Comparison of ENCODE assay signal across 8 cellular contexts in genomic region chr11:6233984-6234313, GRCh38. TPM values are rescaled to one million over a fixed set of nuclear protein-coding genes. Genes with fewer than 3 reads are reported as not detected.
DNase-seq lines count a peak whose midpoint lies in the region; ATAC-seq and TF ChIP-seq lines count a peak whose summit lies in the region.

No MANE protein-coding gene starts in this region.

- H3K27ac ChIP-seq in ascending aorta (peak overlapping the region; percentile 66 to 74), lower lobe of right lung (peak overlapping the region; percentile 84), aorta (ENCODE audit: low read depth in 1 of 2, low read length in 2 of 2) (peak overlapping the region in 1 of 2 donors; percentile 50)

- peak; percentile 0 for ATAC-seq in HG03066 (IDR thresholded peaks at IDR 0.05; ENCODE audit: low read depth, unreplicated experiment)
- peak; percentile 0 to 2 for ATAC-seq in lower lobe of right lung
- ATAC-seq in aorta (ENCODE audit: low FRiP score): no peak
- ATAC-seq in left lobe of liver: no peak

- no peaks in the 10 kb centered on the region for H3K9me3 ChIP-seq in BE2C
- no peaks in the 10 kb centered on the region for H3K9me3 ChIP-seq in ascending aorta
- H3K9me3 ChIP-seq in lower lobe of right lung: no peaks in the 10 kb centered on the region
- no peaks in the 10 kb centered on the region for H3K9me3 ChIP-seq in aorta (ENCODE audit: control insufficient read depth, low read length)

- TF ChIP-seq CTCF in BE2C (IDR thresholded peaks at IDR 0.05; ENCODE audit: low read depth, low read length): no peak
- TF ChIP-seq CTCF in ascending aorta (IDR thresholded peaks at IDR 0.05): no peak
- no peak for TF ChIP-seq CTCF in lower lobe of right lung (IDR thresholded peaks at IDR 0.05)

- peak overlapping the region; percentile 86 for H3K4me3 ChIP-seq in BE2C (ENCODE audit: low read depth, low read length)
- H3K4me3 ChIP-seq in ascending aorta: peak overlapping the region; percentile 52 to 79
- peak overlapping the region; percentile 82 for H3K4me3 ChIP-seq in lower lobe of right lung
- H3K4me3 ChIP-seq in aorta (ENCODE audit: low read length in 2 of 2): peak overlapping the region; percentile 55 to 80

- intact Hi-C loops in ascending aorta (cut with DNase I) (loop anchor here (1.0 to 10.0 kb wide), 6 partner anchors 85 to 1281 kb away; partner anchors contain the start of genes ARFIP2, PPFIBP2, SMPD1 and TIMM10B), lower lobe of right lung (cut with DNase I) (no loop called here), aorta (cut with DNase I) (no loop called here)

- no peaks in the 10 kb centered on the region for H3K4me1 ChIP-seq in BE2C
- H3K4me1 ChIP-seq in ascending aorta: peaks cover 0 to 12% of the 10 kb centered on the region in 2 donors
- H3K4me1 ChIP-seq in lower lobe of right lung: peaks cover 26% of the 10 kb centered on the region
- H3K4me1 ChIP-seq in aorta (ENCODE audit: control insufficient read depth in 1 of 2, insufficient read depth in 2 of 2, low read length in 2 of 2): no peaks in the 10 kb centered on the region

- WGBS in aorta, 2 donors: 0 to 1% methylated on average over 9 of the region's 9 CpGs

- H3K27me3 ChIP-seq in BE2C: no peaks in the 10 kb centered on the region
- no peaks in the 10 kb centered on the region for H3K27me3 ChIP-seq in ascending aorta
- no peaks in the 10 kb centered on the region for H3K27me3 ChIP-seq in lower lobe of right lung (ENCODE audit: low read depth)
- no peaks in the 10 kb centered on the region for H3K27me3 ChIP-seq in aorta (ENCODE audit: control insufficient read depth in 1 of 2, insufficient read depth in 2 of 2, low read length in 1 of 2)

- H3K36me3 ChIP-seq in BE2C (no peaks in the 10 kb centered on the region), ascending aorta (no peaks in the 10 kb centered on the region), lower lobe of right lung (no peaks in the 10 kb centered on the region), aorta (ENCODE audit: control insufficient read depth in 1 of 2, insufficient read depth in 2 of 2, low read length in 1 of 2) (peaks cover 0 to 5% of the 10 kb centered on the region in 2 donors)

- no peak for DNase-seq in BE2C
- no peak for DNase-seq in ascending aorta (ENCODE audit: low spot score in 2 of 2)
- no peak for DNase-seq in lower lobe of right lung
- DNase-seq in aorta: peak in 1 of 2 donors; percentile 72
- no peak for DNase-seq in activated effector memory CD4-positive, alpha-beta T cell treated with anti-CD3 and anti-CD28 coated beads, Interleukin-2, amount 50 U/mL, for 16 hours
- DNase-seq in left lobe of liver (ENCODE audit: low spot score): no peak
- DNase-seq in kidney glomerular epithelial cell (lab: John Stamatoyannopoulos, UW): no peak

RNA-seq across cellular contexts. Expression of gene FHIP1B, which starts 0.5 kb away (rescaled TPM):
- polyA plus RNA-seq in BE2C (2012; ENCODE audit: insufficient read depth, insufficient read length, low read depth): 60.2 TPM
- total RNA-seq in ascending aorta (31.9 TPM), lower lobe of right lung (37.1 TPM), aorta (10 to 100 TPM; 27.1 to 38.7 TPM), left lobe of liver (32.1 TPM)
- polyA plus RNA-seq in aorta: 10 to 100 TPM in 1 of 2 donors, 1 to 10 TPM in 1; 9.0 to 82.1 TPM

RNA-seq across cellular contexts. Expression of gene CNGA4, which starts 4.9 kb away (rescaled TPM):
- not detected for polyA plus RNA-seq in BE2C (2012; ENCODE audit: insufficient read depth, insufficient read length, low read depth)
- not detected for total RNA-seq in ascending aorta
- total RNA-seq in lower lobe of right lung: 3.8 TPM
- under 1 TPM in 1 of 2 donors, not detected in 1; 0.33 TPM for total RNA-seq in aorta
- under 1 TPM; 0.38 TPM for polyA plus RNA-seq in aorta
- not detected for total RNA-seq in left lobe of liver

RNA-seq across cellular contexts. Expression of gene CCKBR, which starts 25.7 kb away (rescaled TPM):
- not detected for polyA plus RNA-seq in BE2C (2012; ENCODE audit: insufficient read depth, insufficient read length, low read depth)
- not detected for total RNA-seq in ascending aorta
- total RNA-seq in lower lobe of right lung: not detected
- not detected for total RNA-seq in aorta
- not detected for polyA plus RNA-seq in aorta
- total RNA-seq in left lobe of liver: not detected

RNA-seq across cellular contexts. Expression of gene C11orf42, which starts 28.6 kb away (rescaled TPM):
- polyA plus RNA-seq in BE2C (2012; ENCODE audit: insufficient read depth, insufficient read length, low read depth): not detected
- total RNA-seq in ascending aorta: not detected
- total RNA-seq in lower lobe of right lung: not detected
- total RNA-seq in aorta: not detected
- polyA plus RNA-seq in aorta: not detected
- total RNA-seq in left lobe of liver: not detected

RNA-seq across cellular contexts. Expression of gene OR52W1, which starts 34.9 kb away (rescaled TPM):
- not detected for polyA plus RNA-seq in BE2C (2012; ENCODE audit: insufficient read depth, insufficient read length, low read depth)
- total RNA-seq in ascending aorta (not detected), lower lobe of right lung (not detected), aorta (not detected), left lobe of liver (not detected)
- not detected for polyA plus RNA-seq in aorta

Comparison
In these comparisons a context has a peak if more than half of its experiments do, and no peak if none do; other contexts are left out.
1. ATAC-seq: peak in HG03066 (single experiment) and lower lobe of right lung (2 of 2); none in aorta (single experiment) and left lobe of liver (single experiment).
2. Peak in every context shown above with its lines, with median percentiles within 50 percentile points of each other: H3K4me3 ChIP-seq.